Comparison of ENCODE assay signal across 8 cellular contexts in genomic region chr9:104093647-104094533, GRCh38. TPM values are rescaled to one million over a fixed set of nuclear protein-coding genes. Genes with fewer than 3 reads are reported as not detected.
DNase-seq lines count a peak whose midpoint lies in the region; ATAC-seq and TF ChIP-seq lines count a peak whose summit lies in the region.

Gene SMC2, plus strand, starts transcription at chr9:104094309. Its CDS starts 1,076 bp downstream, at chr9:104095385.

- H3K27ac ChIP-seq in RWPE1, result peak within 1 kb of the TSS; percentile 97

- H3K27me3 Mint-ChIP-seq in activated T-helper 2 cell treated with anti-CD3 and anti-CD28 coated beads, Interferon-gamma antibody, Interleukin-2, Interleukin-4, amounts not matched to agents 10 μg/mL and 5 μg/mL and 100 μg/mL, durations not matched to agents 14 hours and 24 hours and 36 hours (ENCODE audit: low read depth), result no peaks in the 10 kb centered on the region
- H3K27me3 Mint-ChIP-seq in natural killer cell (ENCODE audit: low read depth in 2 of 2), result peaks cover 3 to 13% of the 10 kb centered on the region in 2 donors

- DNase-seq in Daoy (ENCODE audit: low read depth), result peak; percentile 96
- DNase-seq in GOT3 (lab: John Stamatoyannopoulos, UW), result peak; percentile 61
- peak; percentile 66 for DNase-seq in LNCaP clone FGC (ENCODE audit: low read depth)
- DNase-seq in RWPE1 (ENCODE audit: low spot score), result peak; percentile 99
- DNase-seq in activated T-helper 2 cell treated with anti-CD3 and anti-CD28 coated beads, Interferon-gamma antibody, Interleukin-2, Interleukin-4, amounts not matched to agents 10 μg/mL and 5 μg/mL and 100 μg/mL, durations not matched to agents 14 hours and 24 hours and 36 hours (ENCODE audit: low spot score), result peak; percentile 91
- peak; percentile 88 for DNase-seq in fibroblast of peridontal ligament (ENCODE audit: extremely low read depth)
- DNase-seq in natural killer cell, result peak; percentile 91
- peak; percentile 94 for DNase-seq in stimulated activated naive CD4-positive, alpha-beta T cell treated with Interleukin-2 at 50 U/mL for 16 hours (lab: John Stamatoyannopoulos, UW)

- peak within 1 kb of the TSS; percentile 95 for H3K4me3 Mint-ChIP-seq in activated T-helper 2 cell treated with anti-CD3 and anti-CD28 coated beads, Interferon-gamma antibody, Interleukin-2, Interleukin-4, amounts not matched to agents 10 μg/mL and 5 μg/mL and 100 μg/mL, durations not matched to agents 14 hours and 24 hours and 36 hours (ENCODE audit: low read depth)
- H3K4me3 Mint-ChIP-seq in natural killer cell, result peak within 1 kb of the TSS; percentile 98

- ATAC-seq in natural killer cell, result peak; percentile 94 to 98 (median 96)

- POLR2A ChIA-PET in RWPE1 (lab: Yijun Ruan, JAX; ENCODE audit: low non-redundant PET), result interaction anchor here (1.0 kb wide), 1 partner anchor 18 kb away, joined by 4 read pairs; no protein-coding TSS in a partner anchor

- peaks cover 44% of the 10 kb centered on the region for H3K4me1 Mint-ChIP-seq in activated T-helper 2 cell treated with anti-CD3 and anti-CD28 coated beads, Interferon-gamma antibody, Interleukin-2, Interleukin-4, amounts not matched to agents 10 μg/mL and 5 μg/mL and 100 μg/mL, durations not matched to agents 14 hours and 24 hours and 36 hours (ENCODE audit: low read depth)
- peaks cover 17 to 34% of the 10 kb centered on the region in 2 donors for H3K4me1 Mint-ChIP-seq in natural killer cell

- no peaks in the 10 kb centered on the region for H3K9me3 Mint-ChIP-seq in activated T-helper 2 cell treated with anti-CD3 and anti-CD28 coated beads, Interferon-gamma antibody, Interleukin-2, Interleukin-4, amounts not matched to agents 10 μg/mL and 5 μg/mL and 100 μg/mL, durations not matched to agents 14 hours and 24 hours and 36 hours
- no peaks in the 10 kb centered on the region for H3K9me3 Mint-ChIP-seq in natural killer cell

- TF ChIP-seq CTCF in LNCaP clone FGC (IDR thresholded peaks at IDR 0.05; ENCODE audit: control insufficient read depth, extremely low read depth, insufficient read depth), result no peak
- TF ChIP-seq CTCF in RWPE1 (conservative IDR thresholded peaks at IDR 0.05; ENCODE audit: low read depth), result no peak
- no peak for TF ChIP-seq CTCF in natural killer cell (IDR thresholded peaks at IDR 0.05)

- CTCF ChIA-PET in RWPE1 (lab: Yijun Ruan, JAX), result interaction anchor here (0.6 to 1.1 kb wide), 5 partner anchors 17 to 1616 kb away, joined by 3 to 9 read pairs (median 5); no protein-coding TSS in a partner anchor

- intact Hi-C loops in activated T-helper 2 cell treated with anti-CD3 and anti-CD28 coated beads, Interferon-gamma antibody, Interleukin-2, Interleukin-4, amounts not matched to agents 10 μg/mL and 5 μg/mL and 100 μg/mL, durations not matched to agents 14 hours and 24 hours and 36 hours (cut with micrococcal nuclease), result loop anchor here (1.0 to 10.0 kb wide), 4 partner anchors 49 to 1601 kb away; partner anchors contain the start of genes NIPSNAP3A and TMEM38B
- intact Hi-C loops in natural killer cell (cut with micrococcal nuclease), result loop anchor here (5.0 to 10.0 kb wide), 3 partner anchors 651 to 1151 kb away; partner anchors contain the start of genes NIPSNAP3A and SLC44A1

- peak within 1 kb of the TSS; percentile 99 for H3K27ac Mint-ChIP-seq in activated T-helper 2 cell treated with anti-CD3 and anti-CD28 coated beads, Interferon-gamma antibody, Interleukin-2, Interleukin-4, amounts not matched to agents 10 μg/mL and 5 μg/mL and 100 μg/mL, durations not matched to agents 14 hours and 24 hours and 36 hours
- H3K27ac Mint-ChIP-seq in natural killer cell, result peak within 1 kb of the TSS; percentile 95

- H3K4me3 ChIP-seq in LNCaP clone FGC (ENCODE audit: low read depth, low read length), result peak within 1 kb of the TSS; percentile 72

- peaks cover 23% of the 10 kb centered on the region for H3K36me3 Mint-ChIP-seq in activated T-helper 2 cell treated with anti-CD3 and anti-CD28 coated beads, Interferon-gamma antibody, Interleukin-2, Interleukin-4, amounts not matched to agents 10 μg/mL and 5 μg/mL and 100 μg/mL, durations not matched to agents 14 hours and 24 hours and 36 hours (ENCODE audit: low read depth)
- H3K36me3 Mint-ChIP-seq in natural killer cell, result no peaks in the 10 kb centered on the region

RNA-seq across cellular contexts. Expression of gene SMC2, which starts in this region (rescaled TPM):
- total RNA-seq in Daoy (2014; rRNA removed; shearing (Covaris generic)), result 61.5 and 73.9 TPM in 2 replicates
- 56.1 and 57.5 TPM in 2 replicates for total RNA-seq in activated T-helper 2 cell treated with anti-CD3 and anti-CD28 coated beads, Interferon-gamma antibody, Interleukin-2, Interleukin-4, amounts not matched to agents 10 μg/mL and 5 μg/mL and 100 μg/mL, durations not matched to agents 14 hours and 24 hours and 36 hours
- total RNA-seq in natural killer cell, result 1 to 10 TPM; 6.7 to 9.9 (median 9.5) TPM

Comparison
In these comparisons a context has a peak if more than half of its experiments do, and no peak if none do; other contexts are left out.
1. Peak in every context shown above with its lines: DNase-seq, ATAC-seq, H3K4me3 ChIP-seq and H3K27ac ChIP-seq.